Comparison of ENCODE assay signal across 8 cellular contexts in genomic region chr17:65027305-65027704, GRCh38. TPM values are rescaled to one million over a fixed set of nuclear protein-coding genes. Genes with fewer than 3 reads are reported as not detected.
A peak's percentile ranks its signal among the peaks of the same experiment; 100 is the strongest.
DNase-seq lines count a peak whose midpoint lies in the region; ATAC-seq and TF ChIP-seq lines count a peak whose summit lies in the region.

No MANE protein-coding gene starts in this region.

- H3K4me3 ChIP-seq in transverse colon (no peak overlapping the region), gastroesophageal sphincter (no peak overlapping the region)

- H3K9me3 ChIP-seq in transverse colon: no peaks in the 10 kb centered on the region
- H3K9me3 ChIP-seq in gastroesophageal sphincter: no peaks in the 10 kb centered on the region

- no peaks in the 10 kb centered on the region for H3K36me3 ChIP-seq in transverse colon
- H3K36me3 ChIP-seq in gastroesophageal sphincter: no peaks in the 10 kb centered on the region

- H3K4me1 ChIP-seq in transverse colon (peaks cover 18 to 88% (median 40%) of the 10 kb centered on the region in 4 donors), gastroesophageal sphincter (peaks cover 20 to 90% (median 27%) of the 10 kb centered on the region in 3 donors)

- TF ChIP-seq CTCF in transverse colon (IDR thresholded peaks at IDR 0.05): peak in 4 of 5 experiments; percentile 19 to 30 (median 28)
- peak in 1 of 4 experiments; percentile 11 for TF ChIP-seq CTCF in gastroesophageal sphincter (IDR thresholded peaks at IDR 0.05)

- ATAC-seq in GM19452 (IDR thresholded peaks at IDR 0.05; ENCODE audit: unreplicated experiment) (peak; percentile 38), gastroesophageal sphincter (no peak), GM21786 (IDR thresholded peaks at IDR 0.05; ENCODE audit: unreplicated experiment) (no peak)

- H3K27ac ChIP-seq in transverse colon (peak overlapping the region in 3 of 4 donors; percentile 1 to 30 (median 14)), gastroesophageal sphincter (no peak overlapping the region)

- intact Hi-C loops in transverse colon (cut with DNase I; ENCODE audit: low total_unique reads): no loop called here

- no peaks in the 10 kb centered on the region for H3K9me3 Mint-ChIP-seq in activated T-cell treated with anti-CD3 and anti-CD28 coated beads, Interleukin-2, amount 50 U/mL, for 24 hours
- no peaks in the 10 kb centered on the region for H3K9me3 Mint-ChIP-seq in immature natural killer cell

- 79 to 89% methylated on average over 2 of the region's 2 CpGs for WGBS in transverse colon (ENCODE audit: low coverage in 1 of 2), 2 donors
- 79 to 100% methylated on average over 1 to 2 of the region's 2 CpGs for WGBS in gastroesophageal sphincter (ENCODE audit: low coverage in 1 of 2), 2 donors

- peaks cover 51% of the 10 kb centered on the region for H3K36me3 Mint-ChIP-seq in activated T-cell treated with anti-CD3 and anti-CD28 coated beads, Interleukin-2, amount 50 U/mL, for 24 hours (ENCODE audit: low read depth)
- H3K36me3 Mint-ChIP-seq in immature natural killer cell: no peaks in the 10 kb centered on the region

- TF ChIP-seq POLR2A in transverse colon (IDR thresholded peaks at IDR 0.05): no peak
- no peak for TF ChIP-seq POLR2A in gastroesophageal sphincter (IDR thresholded peaks at IDR 0.05)

- H3K4me1 Mint-ChIP-seq in activated T-cell treated with anti-CD3 and anti-CD28 coated beads, Interleukin-2, amount 50 U/mL, for 24 hours (ENCODE audit: low read depth): peaks cover 91% of the 10 kb centered on the region
- peaks cover 87 to 98% of the 10 kb centered on the region in 2 donors for H3K4me1 Mint-ChIP-seq in immature natural killer cell

- H3K27ac Mint-ChIP-seq in activated T-cell treated with anti-CD3 and anti-CD28 coated beads, Interleukin-2, amount 50 U/mL, for 24 hours: peak overlapping the region; percentile 97
- H3K27ac Mint-ChIP-seq in immature natural killer cell: peak overlapping the region; percentile 17 to 86 (median 82)

- H3K27me3 ChIP-seq in transverse colon (no peaks in the 10 kb centered on the region), gastroesophageal sphincter (no peaks in the 10 kb centered on the region)

- TF ChIP-seq EP300 in transverse colon (IDR thresholded peaks at IDR 0.05; ENCODE audit: low read depth) (no peak), gastroesophageal sphincter (IDR thresholded peaks at IDR 0.05) (no peak)

- DNase-seq in AG08396 (ENCODE audit: low spot score): peak; percentile 30
- DNase-seq in NCI-H69 (lab: John Stamatoyannopoulos, UW): peak; percentile 29
- peak; percentile 57 for DNase-seq in activated T-cell treated with anti-CD3 and anti-CD28 coated beads, Interleukin-2, amount 50 U/mL, for 24 hours
- DNase-seq in immature natural killer cell: peak; percentile 58 to 64 (median 60)
- DNase-seq in transverse colon: no peak

- H3K27me3 Mint-ChIP-seq in activated T-cell treated with anti-CD3 and anti-CD28 coated beads, Interleukin-2, amount 50 U/mL, for 24 hours: no peaks in the 10 kb centered on the region
- peaks cover 2 to 10% (median 7%) of the 10 kb centered on the region in 3 donors for H3K27me3 Mint-ChIP-seq in immature natural killer cell (ENCODE audit: low read depth in 3 of 3)

- in situ Hi-C loops in transverse colon (cut with MboI; ENCODE audit: low pct_ligation_motif_present in 1 of 4, low pct_unique_long_range_greater_than_20kb in 1 of 4, low sequenced_read_pairs in 3 of 4): no loop called here

- H3K4me3 Mint-ChIP-seq in activated T-cell treated with anti-CD3 and anti-CD28 coated beads, Interleukin-2, amount 50 U/mL, for 24 hours: peak overlapping the region; percentile 67
- peak overlapping the region; percentile 23 to 54 (median 31) for H3K4me3 Mint-ChIP-seq in immature natural killer cell

RNA-seq across cellular contexts. Expression of gene GNA13, which starts 29.2 kb away (rescaled TPM):
- polyA plus RNA-seq in immature natural killer cell: 10 to 100 TPM; 40.0 to 58.3 (median 51.7) TPM
- total RNA-seq in transverse colon: 10 to 100 TPM; 37.8 to 89.4 (median 76.4) TPM
- 100 to 1,000 TPM in 1 of 4 donors, 10 to 100 TPM in 3; 60.5 to 103 (median 92.5) TPM for total RNA-seq in gastroesophageal sphincter

Comparison
In these comparisons a context has a peak if more than half of its experiments do, and no peak if none do; other contexts are left out.
1. H3K27ac ChIP-seq: peak in transverse colon (3 of 4); none in gastroesophageal sphincter (0 of 4).